9 cellular contexts compared by ENCODE assay signal in genomic region chr4:15470149-15470520, GRCh38. TPM values are rescaled to one million over a fixed set of nuclear protein-coding genes. Genes with fewer than 3 reads are reported as not detected.
DNase-seq lines count a peak whose midpoint lies in the region; ATAC-seq, FAIRE-seq and TF ChIP-seq lines count a peak whose summit lies in the region.
"Had no signal": no experiment of that assay in that cellular context is flagged by ENCODE, and none has a peak within 500 bp of the region (broad histone marks: within the 10 kb centered on the region; RNA-seq: fewer than 3 reads in every experiment).

No MANE protein-coding gene starts in this region.

- H3K36me3 Mint-ChIP-seq in activated CD4-positive, alpha-beta memory T cell treated with anti-CD3 and anti-CD28 coated beads for 36 hours: no peaks in the 10 kb centered on the region

- CTCF ChIA-PET in activated CD4-positive, alpha-beta memory T cell treated with anti-CD3 and anti-CD28 coated beads for 36 hours (lab: Charles Lee): interaction anchor here (0.6 to 4.2 kb wide), 7 partner anchors 10 to 412 kb away, joined by 3 to 31 read pairs (median 3); no protein-coding TSS in a partner anchor

- no peaks in the 10 kb centered on the region for H3K27me3 ChIP-seq in ascending aorta

- peak; percentile 27 for FAIRE-seq in islet of Langerhans (lab: Jason Lieb, UNC)

- peaks cover 3 to 16% of the 10 kb centered on the region in 2 donors for H3K4me1 ChIP-seq in ascending aorta

- DNase-seq in ascending aorta (ENCODE audit: low spot score in 2 of 2): no peak
- DNase-seq in skeletal muscle cell (ENCODE audit: low read depth): no peak
- DNase-seq in OCI-M2 (lab: John Stamatoyannopoulos, UW; ENCODE audit: unreplicated experiment): no peak
- DNase-seq in HuH-7 (ENCODE audit: low spot score): no peak
- DNase-seq in stimulated activated CD4-positive, alpha-beta T cell treated with anti-CD3 and anti-CD28 coated beads, Interleukin-2, amount 100 ng/mL, for 48 hours: no peak
- DNase-seq in activated CD4-positive, alpha-beta memory T cell treated with anti-CD3 and anti-CD28 coated beads for 36 hours: no peak
- DNase-seq: left cardiac atrium had no signal

- TF ChIP-seq CTCF in ascending aorta (IDR thresholded peaks at IDR 0.05): no peak

- H3K4me3 ChIP-seq in ascending aorta (peak overlapping the region; percentile 65 to 71), skeletal muscle cell (ENCODE audit: low read depth, low read length) (peak overlapping the region; percentile 53)

- H3K27me3 Mint-ChIP-seq in activated CD4-positive, alpha-beta memory T cell treated with anti-CD3 and anti-CD28 coated beads for 36 hours: peaks cover 2% of the 10 kb centered on the region

- intact Hi-C loops in ascending aorta (cut with DNase I): loop anchor here (10.0 kb wide), 1 partner anchor 335 kb away; no protein-coding TSS in a partner anchor
- intact Hi-C loops in activated CD4-positive, alpha-beta memory T cell treated with anti-CD3 and anti-CD28 coated beads for 36 hours (cut with micrococcal nuclease): no loop called here

- peaks cover 15% of the 10 kb centered on the region for H3K4me1 Mint-ChIP-seq in activated CD4-positive, alpha-beta memory T cell treated with anti-CD3 and anti-CD28 coated beads for 36 hours (ENCODE audit: low read depth)

- no peak overlapping the region for H3K4me3 Mint-ChIP-seq in activated CD4-positive, alpha-beta memory T cell treated with anti-CD3 and anti-CD28 coated beads for 36 hours

- H3K36me3 ChIP-seq in ascending aorta: no peaks in the 10 kb centered on the region

- H3K27ac Mint-ChIP-seq in activated CD4-positive, alpha-beta memory T cell treated with anti-CD3 and anti-CD28 coated beads for 36 hours: no peak overlapping the region

- POLR2A ChIA-PET in activated CD4-positive, alpha-beta memory T cell treated with anti-CD3 and anti-CD28 coated beads for 36 hours (lab: Charles Lee): interaction anchor here (0.6 to 1.1 kb wide), 2 partner anchors 10 to 122 kb away, joined by 3 read pairs; no protein-coding TSS in a partner anchor

- peak overlapping the region; percentile 31 to 37 for H3K27ac ChIP-seq in ascending aorta

- peak; percentile 46 for ATAC-seq in GM19351 (IDR thresholded peaks at IDR 0.05; ENCODE audit: unreplicated experiment)

- no peaks in the 10 kb centered on the region for H3K9me3 ChIP-seq in ascending aorta

- no peaks in the 10 kb centered on the region for H3K9me3 Mint-ChIP-seq in activated CD4-positive, alpha-beta memory T cell treated with anti-CD3 and anti-CD28 coated beads for 36 hours

RNA-seq across cellular contexts. Expression of gene CC2D2A, which starts 0.5 kb away (rescaled TPM):
- 2.8 TPM for total RNA-seq in ascending aorta
- total RNA-seq in activated CD4-positive, alpha-beta memory T cell treated with anti-CD3 and anti-CD28 coated beads for 36 hours: not detected

RNA-seq across cellular contexts. Expression of gene C1QTNF7, which starts 42.3 kb away (rescaled TPM):
- 23.2 TPM for total RNA-seq in ascending aorta
- not detected for total RNA-seq in activated CD4-positive, alpha-beta memory T cell treated with anti-CD3 and anti-CD28 coated beads for 36 hours

Comparison
In these comparisons a context has a peak if more than half of its experiments do, and no peak if none do; other contexts are left out.
1. RNA of gene C1QTNF7, which starts 42.3 kb away (total RNA-seq): 23.2 TPM in ascending aorta (single experiment); not detected in activated CD4-positive, alpha-beta memory T cell treated with anti-CD3 and anti-CD28 coated beads for 36 hours; every median in the first group is over 10 times any median in the second.